In genomic region chr6:3585320-3585935, GRCh38 we compare ENCODE assay signal across 14 cellular contexts.
A peak's percentile ranks its signal among the peaks of the same experiment; 100 is the strongest.
DNase-seq lines count a peak whose midpoint lies in the region; ATAC-seq, FAIRE-seq and TF ChIP-seq lines count a peak whose summit lies in the region.
"Had no signal": no experiment of that assay in that cellular context is flagged by ENCODE, and none has a peak within 500 bp of the region (broad histone marks: within the 10 kb centered on the region; RNA-seq: fewer than 3 reads in every experiment).

No MANE protein-coding gene starts in this region.

- H3K36me3 ChIP-seq in bronchial epithelial cell (ENCODE audit: control insufficient read depth, insufficient read depth, low read length) (no peaks in the 10 kb centered on the region), mesenchymal stem cell (ENCODE audit: control insufficient read depth in 1 of 2, insufficient read depth in 2 of 2, low read depth in 1 of 2, low read length in 2 of 2) (no peaks in the 10 kb centered on the region)
- H3K36me3 ChIP-seq: upper lobe of left lung had no signal

- H3K18ac ChIP-seq in mesenchymal stem cell (ENCODE audit: low read depth in 1 of 2, low read length in 2 of 2), result peak overlapping the region in 1 of 2 experiments; percentile 5

- H3K27ac ChIP-seq in mesenchymal stem cell (ENCODE audit: low read length, poor library complexity, severe bottlenecking), result no peak overlapping the region
- H3K27ac ChIP-seq: upper lobe of left lung had no signal

- no peaks in the 10 kb centered on the region for H3K4me1 ChIP-seq in mesenchymal stem cell (ENCODE audit: control insufficient read depth, insufficient read depth, low read depth, low read length)
- H3K4me1 ChIP-seq: upper lobe of left lung had no signal

- H3K79me1 ChIP-seq in mesenchymal stem cell (replicated peaks; ENCODE audit: low read length, poor library complexity, severe bottlenecking), result no peaks in the 10 kb centered on the region

- no peak overlapping the region for H2AFZ ChIP-seq in mesenchymal stem cell (ENCODE audit: low read depth, low read length)

- H4K8ac ChIP-seq in mesenchymal stem cell (ENCODE audit: low read length), result no peak overlapping the region

- no peak overlapping the region for H2AK5ac ChIP-seq in mesenchymal stem cell (ENCODE audit: low read length, severe bottlenecking)

- peak overlapping the region; percentile 87 for H3K9ac ChIP-seq in mesenchymal stem cell (ENCODE audit: low read length)

- H2BK12ac ChIP-seq in mesenchymal stem cell (ENCODE audit: low read length in 2 of 2), result no peak overlapping the region

- H3K4me3 ChIP-seq in AG10803 (ENCODE audit: low read length), result no peak overlapping the region
- H3K4me3 ChIP-seq in bronchial epithelial cell (ENCODE audit: low read depth, low read length), result no peak overlapping the region
- no peak overlapping the region for H3K4me3 ChIP-seq in mesenchymal stem cell (ENCODE audit: insufficient read depth in 1 of 2, low read depth in 1 of 2, low read length in 2 of 2)
- H3K4me3 ChIP-seq: upper lobe of left lung had no signal

- peak overlapping the region in 1 of 2 experiments; percentile 32 for H3K4ac ChIP-seq in mesenchymal stem cell (ENCODE audit: low read depth in 1 of 2, low read length in 2 of 2)

- H3K27me3 ChIP-seq in bronchial epithelial cell (ENCODE audit: control insufficient read depth, insufficient read depth, low read length) (no peaks in the 10 kb centered on the region), mesenchymal stem cell (ENCODE audit: control insufficient read depth in 1 of 2, insufficient read depth in 1 of 2, low read length in 2 of 2) (no peaks in the 10 kb centered on the region)
- H3K27me3 ChIP-seq: upper lobe of left lung had no signal

- H2BK5ac ChIP-seq in mesenchymal stem cell (ENCODE audit: low read depth, low read length, poor library complexity, severe bottlenecking), result no peak overlapping the region

- 88% methylated on average over 4 of the region's 5 CpGs for WGBS in mesenchymal stem cell

- FAIRE-seq in HTR-8/SVneo (lab: Jason Lieb, UNC), result peak; percentile 16
- no peak for FAIRE-seq in bronchial epithelial cell (lab: Jason Lieb, UNC)

- H4K91ac ChIP-seq in mesenchymal stem cell (ENCODE audit: low read length), result no peak overlapping the region

- no peak overlapping the region for H3K14ac ChIP-seq in mesenchymal stem cell (ENCODE audit: low read length in 2 of 2)

- TF ChIP-seq CTCF in AG10803 (conservative IDR thresholded peaks at IDR 0.05; ENCODE audit: low read length) (no peak), bronchial epithelial cell (IDR thresholded peaks at IDR 0.05; ENCODE audit: insufficient read depth, low read length, severe bottlenecking) (no peak)

- H3K9me3 ChIP-seq in mesenchymal stem cell (ENCODE audit: control insufficient read depth, low read length), result peaks cover 9% of the 10 kb centered on the region

- no peak overlapping the region for H2BK15ac ChIP-seq in mesenchymal stem cell (ENCODE audit: low read depth, poor library complexity, severe bottlenecking)

- H2BK120ac ChIP-seq in mesenchymal stem cell (ENCODE audit: low read depth, low read length), result no peak overlapping the region

- no peak for ATAC-seq in GM19397 (IDR thresholded peaks at IDR 0.05; ENCODE audit: unreplicated experiment)
- ATAC-seq in GM21717 (IDR thresholded peaks at IDR 0.05; ENCODE audit: unreplicated experiment), result no peak
- ATAC-seq: CD8-positive, alpha-beta T cell; T-cell had no signal

- peak; percentile 90 for DNase-seq in AG10803 (ENCODE audit: low read depth)
- peak; percentile 44 for DNase-seq in HTR-8/SVneo (ENCODE audit: insufficient read length, low spot score)
- DNase-seq in bronchial epithelial cell (ENCODE audit: low read depth), result peak; percentile 98
- peak; percentile 53 for DNase-seq in mesenchymal stem cell
- no peak for DNase-seq in SHP77 treated with DMSO at 0.1 percent for 48 hours (lab: John Stamatoyannopoulos, UW)
- DNase-seq in kidney glomerular epithelial cell (lab: John Stamatoyannopoulos, UW), result no peak
- DNase-seq: activated CD4-positive, alpha-beta memory T cell treated with anti-CD3 and anti-CD28 coated beads, Interleukin-2, amount 10 ng/mL, durations not matched to agents 7 days and 5 days; CD8-positive, alpha-beta T cell; NCI-H187; NK-92 treated with Interleukin-12 subunit alpha and Interleukin-12 subunit beta, amount 100 ng/mL, for 24 hours; T-cell; upper lobe of left lung had no signal

- no peak overlapping the region for H3K4me2 ChIP-seq in mesenchymal stem cell (ENCODE audit: low read length, poor library complexity, severe bottlenecking)

- no peak overlapping the region for H3K23ac ChIP-seq in mesenchymal stem cell (ENCODE audit: low read length in 2 of 2)

Comparison
In these comparisons a context has a peak if more than half of its experiments do, and no peak if none do; other contexts are left out.
1. DNase-seq: peak in AG10803 (single experiment), HTR-8/SVneo (single experiment), bronchial epithelial cell (single experiment) and mesenchymal stem cell (single experiment); none in SHP77 treated with DMSO at 0.1 percent for 48 hours (single experiment) and kidney glomerular epithelial cell (single experiment).